ENCODE assay signal across 29 cellular contexts in genomic region chr5:1702318-1702717, GRCh38.
"Had no signal": no experiment of that assay in that cellular context is flagged by ENCODE, and none has a peak within 500 bp of the region (broad histone marks: within the 10 kb centered on the region; RNA-seq: fewer than 3 reads in every experiment).

No MANE protein-coding gene starts in this region.

- H3K4me1 ChIP-seq: breast epithelium, gastroesophageal sphincter, left lung, lower lobe of right lung, sigmoid colon, upper lobe of left lung, vagina had no signal

- H3K36me3 Mint-ChIP-seq: activated CD4-positive, alpha-beta memory T cell treated with anti-CD3 and anti-CD28 coated beads for 36 hours; activated naive CD4-positive, alpha-beta T cell treated with anti-CD3 and anti-CD28 coated beads, Interleukin-2, amount 10 ng/mL, durations not matched to agents 7 days and 5 days; natural killer cell; stimulated activated memory B cell treated with anti-CD40 and anti-IgM and Interleukin-4, amounts not matched to agents 10 μg/mL and 1 μg/mL and 100 μg/mL, for 72 hours had no signal

- H3K36me3 ChIP-seq: breast epithelium, gastroesophageal sphincter, left lung, lower lobe of right lung, sigmoid colon, upper lobe of left lung, vagina had no signal

- H3K27me3 ChIP-seq: breast epithelium, upper lobe of left lung, vagina had no signal

- H3K4me1 Mint-ChIP-seq: natural killer cell; stimulated activated memory B cell treated with anti-CD40 and anti-IgM and Interleukin-4, amounts not matched to agents 10 μg/mL and 1 μg/mL and 100 μg/mL, for 72 hours had no signal

- H3K9me3 Mint-ChIP-seq: activated CD4-positive, alpha-beta memory T cell treated with anti-CD3 and anti-CD28 coated beads for 36 hours; activated naive CD4-positive, alpha-beta T cell treated with anti-CD3 and anti-CD28 coated beads, Interleukin-2, amount 10 ng/mL, durations not matched to agents 7 days and 5 days; activated naive CD8-positive, alpha-beta T cell treated with anti-CD3 and anti-CD28 coated beads, Interleukin-2, amount 50 U/mL, for 24 hours; activated T-helper 1 cell treated with anti-CD3 and anti-CD28 coated beads, Interleukin-12 subunit alpha, Interleukin-12 subunit beta, Interleukin-2, Interleukin-4 antibody, amounts not matched to agents 30 ng/mL and 10 ng/mL and 1 ng/mL, durations not matched to agents 14 hours and 24 hours and 36 hours; natural killer cell; stimulated activated memory B cell treated with anti-CD40 and anti-IgM and Interleukin-4, amounts not matched to agents 10 μg/mL and 1 μg/mL and 100 μg/mL, for 72 hours; stimulated activated naive CD8-positive, alpha-beta T cell treated with anti-CD3 and anti-CD28 coated beads, Interleukin-15, amount 100 ng/mL, for 72 hours had no signal

- H3K27ac Mint-ChIP-seq: activated CD4-positive, alpha-beta memory T cell treated with anti-CD3 and anti-CD28 coated beads for 36 hours; activated naive CD4-positive, alpha-beta T cell treated with anti-CD3 and anti-CD28 coated beads, Interleukin-2, amount 10 ng/mL, durations not matched to agents 7 days and 5 days; activated naive CD8-positive, alpha-beta T cell treated with anti-CD3 and anti-CD28 coated beads, Interleukin-2, amount 50 U/mL, for 24 hours; activated T-helper 1 cell treated with anti-CD3 and anti-CD28 coated beads, Interleukin-12 subunit alpha, Interleukin-12 subunit beta, Interleukin-2, Interleukin-4 antibody, amounts not matched to agents 30 ng/mL and 10 ng/mL and 1 ng/mL, durations not matched to agents 14 hours and 24 hours and 36 hours; natural killer cell; progenitor cell of endocrine pancreas; stimulated activated memory B cell treated with anti-CD40 and anti-IgM and Interleukin-4, amounts not matched to agents 10 μg/mL and 1 μg/mL and 100 μg/mL, for 72 hours had no signal

- H3K4me3 ChIP-seq: breast epithelium, gastroesophageal sphincter, left lung, lower lobe of right lung, sigmoid colon, upper lobe of left lung, vagina had no signal

- FAIRE-seq: endothelial cell of umbilical vein, small intestine had no signal

- ATAC-seq: activated naive CD8-positive, alpha-beta T cell treated with anti-CD3 and anti-CD28 coated beads, Interleukin-2, amount 50 U/mL, for 24 hours; gastroesophageal sphincter; left lung; lower lobe of right lung; natural killer cell; stimulated activated memory B cell treated with anti-CD40 and anti-IgM and Interleukin-4, amounts not matched to agents 10 μg/mL and 1 μg/mL and 100 μg/mL, for 72 hours; stimulated activated naive CD8-positive, alpha-beta T cell treated with anti-CD3 and anti-CD28 coated beads, Interleukin-15, amount 100 ng/mL, for 72 hours had no signal

- H3K4me3 Mint-ChIP-seq: activated CD4-positive, alpha-beta memory T cell treated with anti-CD3 and anti-CD28 coated beads for 36 hours; activated naive CD4-positive, alpha-beta T cell treated with anti-CD3 and anti-CD28 coated beads, Interleukin-2, amount 10 ng/mL, durations not matched to agents 7 days and 5 days; activated naive CD8-positive, alpha-beta T cell treated with anti-CD3 and anti-CD28 coated beads, Interleukin-2, amount 50 U/mL, for 24 hours; activated T-helper 1 cell treated with anti-CD3 and anti-CD28 coated beads, Interleukin-12 subunit alpha, Interleukin-12 subunit beta, Interleukin-2, Interleukin-4 antibody, amounts not matched to agents 30 ng/mL and 10 ng/mL and 1 ng/mL, durations not matched to agents 14 hours and 24 hours and 36 hours; natural killer cell; stimulated activated memory B cell treated with anti-CD40 and anti-IgM and Interleukin-4, amounts not matched to agents 10 μg/mL and 1 μg/mL and 100 μg/mL, for 72 hours; stimulated activated naive CD8-positive, alpha-beta T cell treated with anti-CD3 and anti-CD28 coated beads, Interleukin-15, amount 100 ng/mL, for 72 hours had no signal

- H3K9me3 ChIP-seq: breast epithelium, gastroesophageal sphincter, left lung, lower lobe of right lung, sigmoid colon, upper lobe of left lung, vagina had no signal

- H3K27ac ChIP-seq: breast epithelium, gastroesophageal sphincter, left lung, lower lobe of right lung, sigmoid colon, upper lobe of left lung, vagina had no signal

- DNase-seq: activated CD4-positive, alpha-beta memory T cell treated with anti-CD3 and anti-CD28 coated beads for 36 hours; activated CD4-positive, alpha-beta T cell treated with anti-CD3 and anti-CD28 coated beads for 48 hours; activated CD8-positive, alpha-beta memory T cell treated with anti-CD3 and anti-CD28 coated beads, Interleukin-2, amount 50 U/mL, for 4 hours; activated gamma-delta T cell; activated naive CD4-positive, alpha-beta T cell treated with anti-CD3 and anti-CD28 coated beads, Interleukin-2, amount 10 ng/mL, durations not matched to agents 7 days and 5 days; activated naive CD8-positive, alpha-beta T cell treated with anti-CD3 and anti-CD28 coated beads, Interleukin-2, amount 50 U/mL, for 24 hours; activated T-cell treated with anti-CD3 and anti-CD28 coated beads, Interleukin-2, amount 50 U/mL, for 1 hour; amygdala; central memory CD4-positive, alpha-beta T cell; hypothalamus; kidney glomerular epithelial cell; left lung; lower lobe of right lung; mesenchymal stem cell; natural killer cell; sigmoid colon; small intestine; stimulated activated CD4-positive, alpha-beta T cell treated with anti-CD3 and anti-CD28 coated beads, Interleukin-4, amount 100 ng/mL, for 4 hours; stimulated activated CD8-positive, alpha-beta memory T cell treated with anti-CD3 and anti-CD28 coated beads, Interleukin-4, amount 100 ng/mL, for 48 hours; stimulated activated naive CD8-positive, alpha-beta T cell treated with anti-CD3 and anti-CD28 coated beads, Interleukin-15, amount 100 ng/mL, for 72 hours; substantia nigra had no signal
